Comparison of ENCODE assay signal across 21 cellular contexts in the genomic region with DNA sequence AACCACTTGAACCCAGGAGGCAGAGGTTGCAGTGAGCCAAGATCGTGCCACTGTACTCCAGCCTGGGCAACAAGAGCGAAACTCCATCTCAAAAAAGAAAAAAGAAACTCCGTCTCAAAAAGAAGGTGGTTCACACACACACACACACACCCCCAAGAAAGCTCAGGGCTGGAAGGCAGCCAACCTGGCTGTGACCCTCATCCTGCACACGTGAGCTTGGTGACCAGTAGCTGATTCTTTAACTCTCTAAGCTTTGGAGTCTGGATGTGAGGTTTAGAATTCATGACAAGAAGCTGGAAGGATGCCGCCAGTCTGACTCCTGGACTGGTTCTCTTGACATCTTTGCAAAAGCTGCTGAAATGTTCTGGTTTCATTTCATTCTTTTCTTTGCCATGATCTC. TPM values are rescaled to one million over a fixed set of nuclear protein-coding genes. Genes with fewer than 3 reads are reported as not detected.
DNase-seq lines count a peak whose midpoint lies in the region; ATAC-seq and TF ChIP-seq lines count a peak whose summit lies in the region.
"Had no signal": no experiment of that assay in that cellular context is flagged by ENCODE, and none has a peak within 500 bp of the region (broad histone marks: within the 10 kb centered on the region; RNA-seq: fewer than 3 reads in every experiment).

No MANE protein-coding gene starts in this region.

- peaks cover 18% of the 10 kb centered on the region for H3K4me1 Mint-ChIP-seq in activated T-cell treated with anti-CD3 and anti-CD28 coated beads, Interleukin-2, amount 50 U/mL, for 4 hours (ENCODE audit: low read depth)
- peaks cover 10% of the 10 kb centered on the region for H3K4me1 Mint-ChIP-seq in activated T-helper 1 cell treated with anti-CD3 and anti-CD28 coated beads, Interleukin-12 subunit alpha, Interleukin-12 subunit beta, Interleukin-2, Interleukin-4 antibody, amounts not matched to agents 30 ng/mL and 10 ng/mL and 1 ng/mL, durations not matched to agents 14 hours and 24 hours and 36 hours (ENCODE audit: low read depth)
- H3K4me1 Mint-ChIP-seq in immature natural killer cell: peaks cover 19 to 22% of the 10 kb centered on the region in 2 donors
- peaks cover 4% of the 10 kb centered on the region for H3K4me1 Mint-ChIP-seq in type B pancreatic cell (ENCODE audit: unreplicated experiment)

- H3K27ac Mint-ChIP-seq in activated T-helper 1 cell treated with anti-CD3 and anti-CD28 coated beads, Interleukin-12 subunit alpha, Interleukin-12 subunit beta, Interleukin-2, Interleukin-4 antibody, amounts not matched to agents 30 ng/mL and 10 ng/mL and 1 ng/mL, durations not matched to agents 14 hours and 24 hours and 36 hours: no peak overlapping the region
- H3K27ac Mint-ChIP-seq in immature natural killer cell: no peak overlapping the region
- H3K27ac Mint-ChIP-seq in type B pancreatic cell: no peak overlapping the region

- peak overlapping the region; percentile 4 for H3K4me3 Mint-ChIP-seq in activated T-cell treated with anti-CD3 and anti-CD28 coated beads, Interleukin-2, amount 50 U/mL, for 4 hours
- H3K4me3 Mint-ChIP-seq in activated T-helper 1 cell treated with anti-CD3 and anti-CD28 coated beads, Interleukin-12 subunit alpha, Interleukin-12 subunit beta, Interleukin-2, Interleukin-4 antibody, amounts not matched to agents 30 ng/mL and 10 ng/mL and 1 ng/mL, durations not matched to agents 14 hours and 24 hours and 36 hours: peak overlapping the region; percentile 56
- H3K4me3 Mint-ChIP-seq in immature natural killer cell (peak overlapping the region in 3 of 5 donors; percentile 7 to 25 (median 12)), type B pancreatic cell (peak overlapping the region; percentile 67)

- no peak for ATAC-seq in activated T-cell treated with anti-CD3 and anti-CD28 coated beads, Interleukin-2, amount 50 U/mL, for 4 hours
- ATAC-seq: activated naive CD4-positive, alpha-beta T cell treated with anti-CD3 and anti-CD28 coated beads, Interleukin-2, amount 50 U/mL, for 72 hours; foreskin keratinocyte; naive thymus-derived CD4-positive, alpha-beta T cell; psoas muscle had no signal

- DNase-seq in activated T-cell treated with anti-CD3 and anti-CD28 coated beads, Interleukin-2, amount 50 U/mL, for 4 hours: no peak
- no peak for DNase-seq in activated T-cell treated with anti-CD3 and anti-CD28 coated beads, Interleukin-2, amount 50 U/mL, for 48 hours
- no peak for DNase-seq in activated T-helper 1 cell treated with anti-CD3 and anti-CD28 coated beads, Interleukin-12 subunit alpha, Interleukin-12 subunit beta, Interleukin-2, Interleukin-4 antibody, amounts not matched to agents 30 ng/mL and 10 ng/mL and 1 ng/mL, durations not matched to agents 14 hours and 24 hours and 36 hours (ENCODE audit: low spot score)
- DNase-seq in immature natural killer cell (no peak), type B pancreatic cell (ENCODE audit: extremely low spot score, unreplicated experiment) (no peak), NCI-H82 treated with DMSO at 0.1 percent for 48 hours (lab: John Stamatoyannopoulos, UW; ENCODE audit: unreplicated experiment) (no peak), NCI-H748 (lab: John Stamatoyannopoulos, UW; ENCODE audit: unreplicated experiment) (no peak), SKM-1 (lab: John Stamatoyannopoulos, UW; ENCODE audit: unreplicated experiment) (no peak)
- DNase-seq: DMS79; foreskin keratinocyte; H7; hippocampal formation; islet precursor cell; KBM-7; naive thymus-derived CD4-positive, alpha-beta T cell; NCI-H187 treated with DMSO at 0.1 percent for 48 hours; NCI-H446; small intestine; stimulated activated CD4-positive, alpha-beta T cell treated with anti-CD3 and anti-CD28 coated beads, Interleukin-4, amount 100 ng/mL, for 1 hour had no signal

- no peak for TF ChIP-seq CTCF in type B pancreatic cell (conservative IDR thresholded peaks at IDR 0.05)

- no peaks in the 10 kb centered on the region for H3K9me3 Mint-ChIP-seq in activated T-cell treated with anti-CD3 and anti-CD28 coated beads, Interleukin-2, amount 50 U/mL, for 4 hours
- H3K9me3 Mint-ChIP-seq in activated T-helper 1 cell treated with anti-CD3 and anti-CD28 coated beads, Interleukin-12 subunit alpha, Interleukin-12 subunit beta, Interleukin-2, Interleukin-4 antibody, amounts not matched to agents 30 ng/mL and 10 ng/mL and 1 ng/mL, durations not matched to agents 14 hours and 24 hours and 36 hours: no peaks in the 10 kb centered on the region
- H3K9me3 Mint-ChIP-seq in immature natural killer cell (no peaks in the 10 kb centered on the region), type B pancreatic cell (no peaks in the 10 kb centered on the region)
- H3K9me3 Mint-ChIP-seq: activated naive CD4-positive, alpha-beta T cell treated with anti-CD3 and anti-CD28 coated beads, Interleukin-2, amount 50 U/mL, for 72 hours had no signal

- peaks cover 18% of the 10 kb centered on the region for H3K36me3 Mint-ChIP-seq in activated T-cell treated with anti-CD3 and anti-CD28 coated beads, Interleukin-2, amount 50 U/mL, for 4 hours (ENCODE audit: insufficient read depth)
- H3K36me3 Mint-ChIP-seq in activated T-helper 1 cell treated with anti-CD3 and anti-CD28 coated beads, Interleukin-12 subunit alpha, Interleukin-12 subunit beta, Interleukin-2, Interleukin-4 antibody, amounts not matched to agents 30 ng/mL and 10 ng/mL and 1 ng/mL, durations not matched to agents 14 hours and 24 hours and 36 hours (ENCODE audit: low read depth): peaks cover 29% of the 10 kb centered on the region
- H3K36me3 Mint-ChIP-seq in immature natural killer cell (peaks cover 0 to 4% (median 3%) of the 10 kb centered on the region in 3 donors), type B pancreatic cell (peaks cover 14% of the 10 kb centered on the region)

- intact Hi-C loops in activated T-helper 1 cell treated with anti-CD3 and anti-CD28 coated beads, Interleukin-12 subunit alpha, Interleukin-12 subunit beta, Interleukin-2, Interleukin-4 antibody, amounts not matched to agents 30 ng/mL and 10 ng/mL and 1 ng/mL, durations not matched to agents 14 hours and 24 hours and 36 hours (cut with micrococcal nuclease): loop anchor here (5.0 kb wide), 1 partner anchor 152 kb away; no protein-coding TSS in a partner anchor

- no peaks in the 10 kb centered on the region for H3K27me3 Mint-ChIP-seq in activated T-cell treated with anti-CD3 and anti-CD28 coated beads, Interleukin-2, amount 50 U/mL, for 4 hours (ENCODE audit: low read depth)
- no peaks in the 10 kb centered on the region for H3K27me3 Mint-ChIP-seq in activated T-helper 1 cell treated with anti-CD3 and anti-CD28 coated beads, Interleukin-12 subunit alpha, Interleukin-12 subunit beta, Interleukin-2, Interleukin-4 antibody, amounts not matched to agents 30 ng/mL and 10 ng/mL and 1 ng/mL, durations not matched to agents 14 hours and 24 hours and 36 hours (ENCODE audit: insufficient read depth)
- H3K27me3 Mint-ChIP-seq in immature natural killer cell (ENCODE audit: low read depth in 3 of 3): peaks cover 5 to 12% (median 8%) of the 10 kb centered on the region in 3 donors
- no peaks in the 10 kb centered on the region for H3K27me3 Mint-ChIP-seq in type B pancreatic cell
- H3K27me3 Mint-ChIP-seq: naive thymus-derived CD4-positive, alpha-beta T cell had no signal

RNA-seq across cellular contexts. Expression of gene RNH1, which starts 1.9 kb away (rescaled TPM):
- total RNA-seq in activated T-cell treated with anti-CD3 and anti-CD28 coated beads, Interleukin-2, amount 50 U/mL, for 4 hours: 100 to 1,000 TPM; 159 to 172 (median 160) TPM
- 123 and 126 TPM in 2 replicates for total RNA-seq in activated T-helper 1 cell treated with anti-CD3 and anti-CD28 coated beads, Interleukin-12 subunit alpha, Interleukin-12 subunit beta, Interleukin-2, Interleukin-4 antibody, amounts not matched to agents 30 ng/mL and 10 ng/mL and 1 ng/mL, durations not matched to agents 14 hours and 24 hours and 36 hours
- polyA plus RNA-seq in immature natural killer cell: 100 to 1,000 TPM; 164 to 180 (median 168) TPM
- total RNA-seq in type B pancreatic cell (ENCODE audit: low replicate concordance): 84.5 and 128 TPM in 2 replicates

RNA-seq across cellular contexts. Expression of gene HRAS, which starts 26.4 kb away (rescaled TPM):
- 100 to 1,000 TPM in 1 of 3 donors, 10 to 100 TPM in 2; 92.2 to 108 (median 95.0) TPM for total RNA-seq in activated T-cell treated with anti-CD3 and anti-CD28 coated beads, Interleukin-2, amount 50 U/mL, for 4 hours
- 76.6 and 88.7 TPM in 2 replicates for total RNA-seq in activated T-helper 1 cell treated with anti-CD3 and anti-CD28 coated beads, Interleukin-12 subunit alpha, Interleukin-12 subunit beta, Interleukin-2, Interleukin-4 antibody, amounts not matched to agents 30 ng/mL and 10 ng/mL and 1 ng/mL, durations not matched to agents 14 hours and 24 hours and 36 hours
- polyA plus RNA-seq in immature natural killer cell: 10 to 100 TPM; 16.7 to 26.8 (median 18.6) TPM
- 54.6 and 63.1 TPM in 2 replicates for total RNA-seq in type B pancreatic cell (ENCODE audit: low replicate concordance)

RNA-seq across cellular contexts. Expression of gene LRRC56, which starts 28.4 kb away (rescaled TPM):
- 1 to 10 TPM; 1.4 to 2.7 (median 1.7) TPM for total RNA-seq in activated T-cell treated with anti-CD3 and anti-CD28 coated beads, Interleukin-2, amount 50 U/mL, for 4 hours
- total RNA-seq in activated T-helper 1 cell treated with anti-CD3 and anti-CD28 coated beads, Interleukin-12 subunit alpha, Interleukin-12 subunit beta, Interleukin-2, Interleukin-4 antibody, amounts not matched to agents 30 ng/mL and 10 ng/mL and 1 ng/mL, durations not matched to agents 14 hours and 24 hours and 36 hours: 1.8 and 2.2 TPM in 2 replicates
- polyA plus RNA-seq in immature natural killer cell: under 1 TPM in 2 of 3 donors, not detected in 1; 0.27 to 0.89 TPM
- 1.7 and 1.8 TPM in 2 replicates for total RNA-seq in type B pancreatic cell (ENCODE audit: low replicate concordance)

RNA-seq across cellular contexts. Expression of gene LMNTD2, which starts 51.6 kb away (rescaled TPM):
- 1 to 10 TPM in 2 of 3 donors, under 1 TPM in 1; 0.71 to 1.3 (median 1.1) TPM for total RNA-seq in activated T-cell treated with anti-CD3 and anti-CD28 coated beads, Interleukin-2, amount 50 U/mL, for 4 hours
- total RNA-seq in activated T-helper 1 cell treated with anti-CD3 and anti-CD28 coated beads, Interleukin-12 subunit alpha, Interleukin-12 subunit beta, Interleukin-2, Interleukin-4 antibody, amounts not matched to agents 30 ng/mL and 10 ng/mL and 1 ng/mL, durations not matched to agents 14 hours and 24 hours and 36 hours: 0.47 and 0.64 TPM in 2 replicates
- under 1 TPM; 0.54 to 0.95 (median 0.66) TPM for polyA plus RNA-seq in immature natural killer cell
- 6.7 and 7.2 TPM in 2 replicates for total RNA-seq in type B pancreatic cell (ENCODE audit: low replicate concordance)

RNA-seq across cellular contexts. Expression of gene RASSF7, which starts 51.8 kb away (rescaled TPM):
- 10 to 100 TPM; 15.1 to 17.4 (median 16.1) TPM for total RNA-seq in activated T-cell treated with anti-CD3 and anti-CD28 coated beads, Interleukin-2, amount 50 U/mL, for 4 hours
- total RNA-seq in activated T-helper 1 cell treated with anti-CD3 and anti-CD28 coated beads, Interleukin-12 subunit alpha, Interleukin-12 subunit beta, Interleukin-2, Interleukin-4 antibody, amounts not matched to agents 30 ng/mL and 10 ng/mL and 1 ng/mL, durations not matched to agents 14 hours and 24 hours and 36 hours: 15.9 and 19.8 TPM in 2 replicates
- 10 to 100 TPM; 20.3 to 31.9 (median 31.5) TPM for polyA plus RNA-seq in immature natural killer cell
- total RNA-seq in type B pancreatic cell (ENCODE audit: low replicate concordance): 35.7 and 75.8 TPM in 2 replicates

Comparison
In these comparisons a context has a peak if more than half of its experiments do, and no peak if none do; other contexts are left out.
1. H3K4me3 Mint-ChIP-seq: peak in every context shown above with its lines; median percentile 67 in type B pancreatic cell; 56 in activated T-helper 1 cell treated with anti-CD3 and anti-CD28 coated beads, Interleukin-12 subunit alpha, Interleukin-12 subunit beta, Interleukin-2, Interleukin-4 antibody, amounts not matched to agents 30 ng/mL and 10 ng/mL and 1 ng/mL, durations not matched to agents 14 hours and 24 hours and 36 hours; 12 in immature natural killer cell; 4 in activated T-cell treated with anti-CD3 and anti-CD28 coated beads, Interleukin-2, amount 50 U/mL, for 4 hours.